26 cellular contexts compared by ENCODE assay signal in genomic region chr13:90230311-90230710, GRCh38.
"Had no signal": no experiment of that assay in that cellular context is flagged by ENCODE, and none has a peak within 500 bp of the region (broad histone marks: within the 10 kb centered on the region; RNA-seq: fewer than 3 reads in every experiment).

No MANE protein-coding gene starts in this region.

- H3K9me3 ChIP-seq: ovary, psoas muscle, right lobe of liver, sigmoid colon, testis, tibial artery, transverse colon, vagina had no signal

- ATAC-seq: naive thymus-derived CD8-positive, alpha-beta T cell; natural killer cell treated with Interleukin-12 subunit alpha and Interleukin-12 subunit beta and Interleukin-15 and Interleukin-18, amount 100 ng/mL, for 72 hours; psoas muscle; right cardiac atrium; right lobe of liver; stimulated activated memory B cell treated with anti-CD40 and anti-IgM and Interleukin-4, amounts not matched to agents 10 μg/mL and 1 μg/mL and 100 μg/mL, for 72 hours; stimulated activated naive CD8-positive, alpha-beta T cell treated with anti-CD3 and anti-CD28 coated beads, Interleukin-15, amount 100 ng/mL, for 72 hours; stimulated activated naive CD8-positive, alpha-beta T cell treated with anti-CD3 and anti-CD28 coated beads, Interleukin-15, Interleukin-2, amounts not matched to agents 100 U/mL and 50 U/mL, for 24 hours had no signal

- DNase-seq: naive thymus-derived CD8-positive, alpha-beta T cell; nephron progenitor cell; occipital lobe; ovary; psoas muscle; right cardiac atrium; right lobe of liver; sigmoid colon; small intestine; stimulated activated CD4-positive, alpha-beta T cell treated with anti-CD3 and anti-CD28 coated beads, Interleukin-12 subunit alpha, Interleukin-12 subunit beta, amount 100 ng/mL, for 4 hours; stimulated activated CD4-positive, alpha-beta T cell treated with anti-CD3 and anti-CD28 coated beads, Interleukin-1b, Interleukin-23, amount 100 ng/mL, for 48 hours; stimulated activated CD4-positive, alpha-beta T cell treated with anti-CD3 and anti-CD28 coated beads, Interleukin-4, amount 100 ng/mL, for 1 hour; stimulated activated CD4-positive, alpha-beta T cell treated with anti-CD3 and anti-CD28 coated beads, Interleukin-4, amount 100 ng/mL, for 4 hours; stimulated activated CD8-positive, alpha-beta memory T cell treated with anti-CD3 and anti-CD28 coated beads, Interleukin-4, amount 100 ng/mL, for 48 hours; stimulated activated naive CD4-positive, alpha-beta T cell; stimulated activated naive CD8-positive, alpha-beta T cell treated with anti-CD3 and anti-CD28 coated beads, Interleukin-15, amount 100 ng/mL, for 72 hours; stimulated activated naive CD8-positive, alpha-beta T cell treated with anti-CD3 and anti-CD28 coated beads, Interleukin-15, Interleukin-2, amounts not matched to agents 100 U/mL and 50 U/mL, for 24 hours; substantia nigra; testis; tibial artery; transverse colon had no signal

- H3K36me3 ChIP-seq: ovary, right lobe of liver, sigmoid colon, suprapubic skin, tibial artery, transverse colon, vagina had no signal

- H2AFZ ChIP-seq: parathyroid adenoma had no signal

- H3K4me3 ChIP-seq: ovary, psoas muscle, right lobe of liver, sigmoid colon, suprapubic skin, testis, tibial artery, transverse colon, vagina had no signal

- H3K4me1 ChIP-seq: parathyroid adenoma, psoas muscle, right lobe of liver, sigmoid colon, suprapubic skin, testis, tibial artery, transverse colon, vagina had no signal

- H3K27me3 ChIP-seq: ovary, right lobe of liver, sigmoid colon, suprapubic skin, testis, tibial artery, transverse colon, vagina had no signal

- H3K9ac ChIP-seq: parathyroid adenoma had no signal

- H3K27ac ChIP-seq: ovary, parathyroid adenoma, psoas muscle, right lobe of liver, sigmoid colon, suprapubic skin, testis, tibial artery, transverse colon, vagina had no signal
